ENCODE assay signal across 12 cellular contexts in genomic region chr1:43034195-43034658, GRCh38.
DNase-seq lines count a peak whose midpoint lies in the region; ATAC-seq and TF ChIP-seq lines count a peak whose summit lies in the region.
"Had no signal": no experiment of that assay in that cellular context is flagged by ENCODE, and none has a peak within 500 bp of the region (broad histone marks: within the 10 kb centered on the region; RNA-seq: fewer than 3 reads in every experiment).

No MANE protein-coding gene starts in this region.

- H3K36me3 ChIP-seq in transverse colon, result no peaks in the 10 kb centered on the region

- CTCF ChIA-PET in activated naive CD4-positive, alpha-beta T cell treated with anti-CD3 and anti-CD28 coated beads for 36 hours (lab: Charles Lee), result interaction anchor here (0.7 to 3.1 kb wide), 4 partner anchors 14 to 121 kb away, joined by 3 to 12 read pairs (median 6); no protein-coding TSS in a partner anchor
- CTCF ChIA-PET in activated CD8-positive, alpha-beta T cell treated with anti-CD3 and anti-CD28 coated beads for 36 hours (lab: Charles Lee), result interaction anchor here (1.2 to 1.5 kb wide), 2 partner anchors 103 to 111 kb away, joined by 3 to 5 read pairs; no protein-coding TSS in a partner anchor

- peaks cover 0 to 11% (median 0%) of the 10 kb centered on the region in 4 donors for H3K4me1 ChIP-seq in transverse colon

- H3K4me3 Mint-ChIP-seq in activated naive CD4-positive, alpha-beta T cell treated with anti-CD3 and anti-CD28 coated beads for 36 hours, result no peak overlapping the region
- no peak overlapping the region for H3K4me3 Mint-ChIP-seq in activated CD8-positive, alpha-beta T cell treated with anti-CD3 and anti-CD28 coated beads for 36 hours
- H3K4me3 Mint-ChIP-seq in chondrocyte (ENCODE audit: unreplicated experiment), result no peak overlapping the region

- no peaks in the 10 kb centered on the region for H3K27me3 Mint-ChIP-seq in activated naive CD4-positive, alpha-beta T cell treated with anti-CD3 and anti-CD28 coated beads for 36 hours (ENCODE audit: low read depth)
- no peaks in the 10 kb centered on the region for H3K27me3 Mint-ChIP-seq in activated CD8-positive, alpha-beta T cell treated with anti-CD3 and anti-CD28 coated beads for 36 hours
- no peaks in the 10 kb centered on the region for H3K27me3 Mint-ChIP-seq in chondrocyte (ENCODE audit: low read depth)

- ATAC-seq in activated CD8-positive, alpha-beta T cell treated with anti-CD3 and anti-CD28 coated beads for 36 hours, result peak; percentile 30

- H3K4me1 Mint-ChIP-seq in activated naive CD4-positive, alpha-beta T cell treated with anti-CD3 and anti-CD28 coated beads for 36 hours (ENCODE audit: low read depth), result peaks cover 13% of the 10 kb centered on the region
- peaks cover 13% of the 10 kb centered on the region for H3K4me1 Mint-ChIP-seq in activated CD8-positive, alpha-beta T cell treated with anti-CD3 and anti-CD28 coated beads for 36 hours (ENCODE audit: low read depth)
- peaks cover 5% of the 10 kb centered on the region for H3K4me1 Mint-ChIP-seq in chondrocyte (ENCODE audit: low read depth)

- POLR2A ChIA-PET in activated CD8-positive, alpha-beta T cell treated with anti-CD3 and anti-CD28 coated beads for 36 hours (lab: Charles Lee), result no interaction called here

- in situ Hi-C loops in transverse colon (cut with MboI; ENCODE audit: low pct_ligation_motif_present in 1 of 4, low pct_unique_long_range_greater_than_20kb in 1 of 4, low sequenced_read_pairs in 3 of 4), result no loop called here

- DNase-seq in activated naive CD4-positive, alpha-beta T cell treated with anti-CD3 and anti-CD28 coated beads for 36 hours, result no peak
- no peak for DNase-seq in activated naive CD4-positive, alpha-beta T cell (lab: John Stamatoyannopoulos, UW)
- no peak for DNase-seq in activated CD8-positive, alpha-beta T cell treated with anti-CD3 and anti-CD28 coated beads for 36 hours
- DNase-seq in kidney glomerular epithelial cell (lab: John Stamatoyannopoulos, UW), result peak; percentile 12
- DNase-seq in transverse colon, result peak; percentile 19
- no peak for DNase-seq in chondrocyte (ENCODE audit: low spot score)
- no peak for DNase-seq in NK-92 treated with Interleukin-12 subunit alpha and Interleukin-12 subunit beta, amount 100 ng/mL, for 24 hours (lab: John Stamatoyannopoulos, UW)
- DNase-seq in RPMI8226, result no peak
- DNase-seq: activated CD4-positive, alpha-beta T cell treated with anti-CD3 and anti-CD28 coated beads, Interleukin-2, amount 50 U/mL, for 48 hours; GF-D8; NCI-H1930; SK-N-SH had no signal

- TF ChIP-seq POLR2A in transverse colon (IDR thresholded peaks at IDR 0.05), result no peak

- no peaks in the 10 kb centered on the region for H3K27me3 ChIP-seq in transverse colon

- H3K9me3 Mint-ChIP-seq in activated naive CD4-positive, alpha-beta T cell treated with anti-CD3 and anti-CD28 coated beads for 36 hours, result no peaks in the 10 kb centered on the region
- H3K9me3 Mint-ChIP-seq in activated CD8-positive, alpha-beta T cell treated with anti-CD3 and anti-CD28 coated beads for 36 hours, result no peaks in the 10 kb centered on the region
- no peaks in the 10 kb centered on the region for H3K9me3 Mint-ChIP-seq in chondrocyte (ENCODE audit: low read depth)

- no peak for TF ChIP-seq EP300 in transverse colon (IDR thresholded peaks at IDR 0.05; ENCODE audit: low read depth)

- no peak overlapping the region for H3K27ac ChIP-seq in transverse colon

- WGBS in transverse colon (ENCODE audit: low coverage in 1 of 2), 2 donors, result 60 to 62% methylated on average over 1 to 3 of the region's 3 CpGs

- intact Hi-C loops in activated naive CD4-positive, alpha-beta T cell treated with anti-CD3 and anti-CD28 coated beads for 36 hours (cut with micrococcal nuclease), result no loop called here
- intact Hi-C loops in activated CD8-positive, alpha-beta T cell treated with anti-CD3 and anti-CD28 coated beads for 36 hours (cut with micrococcal nuclease), result no loop called here
- intact Hi-C loops in transverse colon (cut with DNase I; ENCODE audit: low total_unique reads), result no loop called here

- peak overlapping the region; percentile 80 for H3K27ac Mint-ChIP-seq in activated naive CD4-positive, alpha-beta T cell treated with anti-CD3 and anti-CD28 coated beads for 36 hours
- peak overlapping the region; percentile 85 for H3K27ac Mint-ChIP-seq in activated CD8-positive, alpha-beta T cell treated with anti-CD3 and anti-CD28 coated beads for 36 hours
- no peak overlapping the region for H3K27ac Mint-ChIP-seq in chondrocyte (ENCODE audit: unreplicated experiment)

- H3K4me3 ChIP-seq in transverse colon, result no peak overlapping the region

- TF ChIP-seq CTCF in activated CD8-positive, alpha-beta T cell treated with anti-CD3 and anti-CD28 coated beads for 36 hours (IDR thresholded peaks at IDR 0.05), result no peak
- no peak for TF ChIP-seq CTCF in transverse colon (IDR thresholded peaks at IDR 0.05)
- no peak for TF ChIP-seq CTCF in chondrocyte (IDR thresholded peaks at IDR 0.05)

- H3K9me3 ChIP-seq in transverse colon, result no peaks in the 10 kb centered on the region
- H3K9me3 ChIP-seq: SK-N-SH had no signal

- no peaks in the 10 kb centered on the region for H3K36me3 Mint-ChIP-seq in activated naive CD4-positive, alpha-beta T cell treated with anti-CD3 and anti-CD28 coated beads for 36 hours (ENCODE audit: low read depth)
- no peaks in the 10 kb centered on the region for H3K36me3 Mint-ChIP-seq in activated CD8-positive, alpha-beta T cell treated with anti-CD3 and anti-CD28 coated beads for 36 hours (ENCODE audit: low read depth)
- H3K36me3 Mint-ChIP-seq in chondrocyte (ENCODE audit: low read depth), result no peaks in the 10 kb centered on the region

Comparison
In these comparisons a context has a peak if more than half of its experiments do, and no peak if none do; other contexts are left out.
1. DNase-seq: peak in kidney glomerular epithelial cell (single experiment) and transverse colon (single experiment); none in activated naive CD4-positive, alpha-beta T cell treated with anti-CD3 and anti-CD28 coated beads for 36 hours (single experiment), activated naive CD4-positive, alpha-beta T cell (0 of 4), activated CD8-positive, alpha-beta T cell treated with anti-CD3 and anti-CD28 coated beads for 36 hours (single experiment), chondrocyte (single experiment), NK-92 treated with Interleukin-12 subunit alpha and Interleukin-12 subunit beta, amount 100 ng/mL, for 24 hours (single experiment) and RPMI8226 (single experiment).